1 cellular context compared by ENCODE assay signal in the genomic region with DNA sequence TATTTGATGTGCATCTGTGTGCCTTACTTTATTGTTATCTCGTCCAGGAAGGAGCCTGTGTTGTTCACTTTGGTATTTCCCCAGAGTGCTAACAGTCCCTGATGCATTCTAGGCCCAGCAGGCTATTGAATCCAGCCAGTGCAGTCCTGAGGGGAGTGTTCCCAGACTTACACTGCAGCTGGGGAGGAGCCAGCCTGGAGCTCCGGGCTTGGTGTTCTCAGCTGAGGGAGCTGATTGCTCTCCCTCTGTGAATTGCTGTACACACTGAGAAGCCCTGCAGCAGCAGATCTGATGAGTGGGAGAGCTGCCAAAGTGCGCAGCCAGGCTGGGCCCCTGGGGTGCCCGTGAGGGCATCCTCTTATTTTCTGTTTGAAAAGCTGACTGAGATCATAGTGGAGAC.
TF ChIP-seq lines count a peak whose summit lies in the region.

No MANE protein-coding gene starts in this region.

TF ChIP-seq in HEK293, 187 proteins besides CTCF, POLR2A, EP300 and RAD21 (continued from another document):
- TF ChIP-seq, protein P1, sequence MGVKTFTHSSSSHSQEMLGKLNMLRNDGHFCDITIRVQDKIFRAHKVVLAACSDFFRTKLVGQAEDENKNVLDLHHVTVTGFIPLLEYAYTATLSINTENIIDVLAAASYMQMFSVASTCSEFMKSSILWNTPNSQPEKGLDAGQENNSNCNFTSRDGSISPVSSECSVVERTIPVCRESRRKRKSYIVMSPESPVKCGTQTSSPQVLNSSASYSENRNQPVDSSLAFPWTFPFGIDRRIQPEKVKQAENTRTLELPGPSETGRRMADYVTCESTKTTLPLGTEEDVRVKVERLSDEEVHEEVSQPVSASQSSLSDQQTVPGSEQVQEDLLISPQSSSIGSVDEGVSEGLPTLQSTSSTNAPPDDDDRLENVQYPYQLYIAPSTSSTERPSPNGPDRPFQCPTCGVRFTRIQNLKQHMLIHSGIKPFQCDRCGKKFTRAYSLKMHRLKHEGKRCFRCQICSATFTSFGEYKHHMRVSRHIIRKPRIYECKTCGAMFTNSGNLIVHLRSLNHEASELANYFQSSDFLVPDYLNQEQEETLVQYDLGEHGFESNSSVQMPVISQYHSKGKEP (tag by site-specific recombination; IDR thresholded peaks at IDR 0.05): 0 out of 2 replicates have a peak, but pooled peaks have one; percentile 74
- peak; percentile 71 for TF ChIP-seq MZF1 (tag by site-specific recombination; IDR thresholded peaks at IDR 0.05; ENCODE audit: borderline replicate concordance)
- peak; percentile 24; the same call in 1 of the 2 replicates for TF ChIP-seq ZNF660 (tag by site-specific recombination; IDR thresholded peaks at IDR 0.05)
- no peak for TF ChIP-seq ZNF426 (tag by site-specific recombination; IDR thresholded peaks at IDR 0.05)
- peak; percentile 56 for TF ChIP-seq ZBTB17 (tag by site-specific recombination; IDR thresholded peaks at IDR 0.05)
- no peak for TF ChIP-seq ZNF473 (tag by site-specific recombination; IDR thresholded peaks at IDR 0.05)
- no peak for TF ChIP-seq ZNF558 (tag by site-specific recombination; IDR thresholded peaks at IDR 0.05)
- TF ChIP-seq, protein P2, sequence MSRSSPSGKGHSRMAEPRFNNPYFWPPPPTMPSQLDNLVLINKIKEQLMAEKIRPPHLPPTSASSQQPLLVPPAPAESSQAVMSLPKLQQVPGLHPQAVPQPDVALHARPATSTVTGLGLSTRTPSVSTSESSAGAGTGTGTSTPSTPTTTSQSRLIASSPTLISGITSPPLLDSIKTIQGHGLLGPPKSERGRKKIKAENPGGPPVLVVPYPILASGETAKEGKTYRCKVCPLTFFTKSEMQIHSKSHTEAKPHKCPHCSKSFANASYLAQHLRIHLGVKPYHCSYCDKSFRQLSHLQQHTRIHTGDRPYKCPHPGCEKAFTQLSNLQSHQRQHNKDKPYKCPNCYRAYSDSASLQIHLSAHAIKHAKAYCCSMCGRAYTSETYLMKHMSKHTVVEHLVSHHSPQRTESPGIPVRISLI (tag by site-specific recombination; IDR thresholded peaks at IDR 0.05): no peak
